Comparison of ENCODE assay signal across 18 cellular contexts in genomic region chr2:40096360-40096759, GRCh38.
DNase-seq lines count a peak whose midpoint lies in the region; ATAC-seq and TF ChIP-seq lines count a peak whose summit lies in the region.
"Had no signal": no experiment of that assay in that cellular context is flagged by ENCODE, and none has a peak within 500 bp of the region (broad histone marks: within the 10 kb centered on the region; RNA-seq: fewer than 3 reads in every experiment).

No MANE protein-coding gene starts in this region.

- H3K27ac ChIP-seq in brain microvascular endothelial cell = peak overlapping the region; percentile 66
- H3K27ac ChIP-seq in mesenchymal stem cell (ENCODE audit: low read length, poor library complexity, severe bottlenecking) = peak overlapping the region; percentile 52
- H3K27ac ChIP-seq: sigmoid colon, SJCRH30, thoracic aorta had no signal

- H2BK12ac ChIP-seq in mesenchymal stem cell (ENCODE audit: low read length in 2 of 2) = no peak overlapping the region

- no peak overlapping the region for H4K91ac ChIP-seq in mesenchymal stem cell (ENCODE audit: low read length)

- H3K9me3 ChIP-seq in mesenchymal stem cell (ENCODE audit: control insufficient read depth, low read length) = no peaks in the 10 kb centered on the region
- H3K9me3 ChIP-seq: MG63, sigmoid colon, SJCRH30, thoracic aorta had no signal

- no peak overlapping the region for H4K8ac ChIP-seq in mesenchymal stem cell (ENCODE audit: low read length)

- no peak overlapping the region for H3K4ac ChIP-seq in mesenchymal stem cell (ENCODE audit: low read depth in 1 of 2, low read length in 2 of 2)

- ATAC-seq in GM19328 (IDR thresholded peaks at IDR 0.05; ENCODE audit: unreplicated experiment) = no peak
- ATAC-seq: activated naive CD8-positive, alpha-beta T cell treated with anti-CD3 and anti-CD28 coated beads, Interleukin-2, amount 50 U/mL, for 24 hours; CD8-positive, alpha-beta T cell; naive thymus-derived CD4-positive, alpha-beta T cell; WTC11 had no signal

- H2BK120ac ChIP-seq in mesenchymal stem cell (ENCODE audit: low read depth, low read length) = no peak overlapping the region

- no peak overlapping the region for H2AFZ ChIP-seq in mesenchymal stem cell (ENCODE audit: low read depth, low read length)

- no peak overlapping the region for H2BK5ac ChIP-seq in mesenchymal stem cell (ENCODE audit: low read depth, low read length, poor library complexity, severe bottlenecking)

- in situ Hi-C loops in brain microvascular endothelial cell (cut with HindIII; ENCODE audit: low pct_ligation_motif_present, low sequenced_read_pairs) = no loop called here

- H3K4me1 ChIP-seq in mesenchymal stem cell (ENCODE audit: control insufficient read depth, insufficient read depth, low read depth, low read length) = no peaks in the 10 kb centered on the region

- no peak overlapping the region for H3K9ac ChIP-seq in mesenchymal stem cell (ENCODE audit: low read length)

- no peak for TF ChIP-seq CTCF in brain microvascular endothelial cell (IDR thresholded peaks at IDR 0.05; ENCODE audit: low read depth, low read length, missing control alignments)

- H3K36me3 ChIP-seq in brain microvascular endothelial cell (replicated peaks) = no peaks in the 10 kb centered on the region
- no peaks in the 10 kb centered on the region for H3K36me3 ChIP-seq in mesenchymal stem cell (ENCODE audit: control insufficient read depth in 1 of 2, insufficient read depth in 2 of 2, low read depth in 1 of 2, low read length in 2 of 2)
- H3K36me3 ChIP-seq: MG63, sigmoid colon, SJCRH30, thoracic aorta had no signal

- peak; percentile 48 for DNase-seq in Daoy (ENCODE audit: low read depth)
- peak; percentile 86 for DNase-seq in LHCN-M2 (ENCODE audit: low read depth)
- peak; percentile 24 for DNase-seq in brain microvascular endothelial cell
- no peak for DNase-seq in mesenchymal stem cell
- no peak for DNase-seq in NCI-H2227 treated with DMSO at 0.1 percent for 48 hours (lab: John Stamatoyannopoulos, UW)
- no peak for DNase-seq in activated CD8-positive, alpha-beta memory T cell treated with anti-CD3 and anti-CD28 coated beads, Interleukin-2, amount 50 U/mL, for 4 hours
- DNase-seq: activated CD8-positive, alpha-beta memory T cell treated with anti-CD3 and anti-CD28 coated beads, Interleukin-2, amount 50 U/mL, for 48 hours; activated naive CD8-positive, alpha-beta T cell treated with anti-CD3 and anti-CD28 coated beads, Interleukin-2, amount 50 U/mL, for 24 hours; CD8-positive, alpha-beta T cell; foreskin melanocyte; kidney; MG63; naive thymus-derived CD4-positive, alpha-beta T cell; sigmoid colon had no signal

- no peak overlapping the region for H2BK15ac ChIP-seq in mesenchymal stem cell (ENCODE audit: low read depth, poor library complexity, severe bottlenecking)

- H3K4me3 ChIP-seq in brain microvascular endothelial cell (ENCODE audit: low read depth, low read length) = no peak overlapping the region
- no peak overlapping the region for H3K4me3 ChIP-seq in mesenchymal stem cell (ENCODE audit: insufficient read depth in 1 of 2, low read depth in 1 of 2, low read length in 2 of 2)
- H3K4me3 ChIP-seq: MG63, sigmoid colon, SJCRH30, thoracic aorta had no signal

- peak overlapping the region; percentile 85 for H2AK5ac ChIP-seq in mesenchymal stem cell (ENCODE audit: low read length, severe bottlenecking)

- H3K27me3 ChIP-seq in brain microvascular endothelial cell (replicated peaks) (no peaks in the 10 kb centered on the region), mesenchymal stem cell (ENCODE audit: control insufficient read depth in 1 of 2, insufficient read depth in 1 of 2, low read length in 2 of 2) (no peaks in the 10 kb centered on the region)
- H3K27me3 ChIP-seq: MG63, sigmoid colon, SJCRH30 had no signal

- no peak overlapping the region for H3K14ac ChIP-seq in mesenchymal stem cell (ENCODE audit: low read length in 2 of 2)

- H3K4me2 ChIP-seq in mesenchymal stem cell (ENCODE audit: low read length, poor library complexity, severe bottlenecking) = no peak overlapping the region

- H3K79me1 ChIP-seq in mesenchymal stem cell (replicated peaks; ENCODE audit: low read length, poor library complexity, severe bottlenecking) = no peaks in the 10 kb centered on the region

- no peak overlapping the region for H3K18ac ChIP-seq in mesenchymal stem cell (ENCODE audit: low read depth in 1 of 2, low read length in 2 of 2)

- no peak overlapping the region for H3K23ac ChIP-seq in mesenchymal stem cell (ENCODE audit: low read length in 2 of 2)

Comparison
In these comparisons a context has a peak if more than half of its experiments do, and no peak if none do; other contexts are left out.
1. DNase-seq: peak in Daoy (single experiment), LHCN-M2 (single experiment) and brain microvascular endothelial cell (single experiment); none in mesenchymal stem cell (single experiment), NCI-H2227 treated with DMSO at 0.1 percent for 48 hours (single experiment) and activated CD8-positive, alpha-beta memory T cell treated with anti-CD3 and anti-CD28 coated beads, Interleukin-2, amount 50 U/mL, for 4 hours (single experiment).